8 cellular contexts compared by ENCODE assay signal in the genomic region with DNA sequence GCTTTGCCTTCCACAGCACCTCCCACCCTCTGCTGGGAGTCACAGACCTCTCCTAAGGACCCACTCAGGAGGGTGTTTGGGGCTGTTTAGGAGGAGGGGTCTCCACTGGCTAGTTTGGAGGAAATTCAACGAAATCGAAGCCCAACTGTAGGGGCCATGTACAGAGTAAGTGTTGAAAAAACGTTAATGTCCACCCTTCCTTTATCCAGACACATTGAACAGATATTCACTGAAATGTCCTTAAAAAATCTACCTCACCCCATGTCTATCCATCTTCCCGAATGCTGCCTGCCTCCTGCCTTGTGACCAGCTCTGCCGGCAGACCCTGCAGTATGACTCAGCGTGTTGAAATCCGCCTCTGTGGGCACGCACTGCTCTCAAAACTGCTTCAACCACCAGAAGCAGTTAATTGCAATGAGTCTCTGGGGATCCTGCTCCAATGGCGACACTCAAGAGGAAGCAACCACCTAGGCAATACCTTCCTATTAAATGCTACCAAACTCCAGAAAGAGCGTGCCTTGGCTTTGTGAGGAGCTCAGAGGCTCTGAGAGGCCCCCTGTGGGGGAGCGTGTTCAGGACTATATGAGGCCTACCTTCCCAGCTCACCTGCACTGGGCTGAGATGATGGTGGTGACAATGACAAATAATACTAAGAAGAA.
DNase-seq lines count a peak whose midpoint lies in the region; ATAC-seq, FAIRE-seq and TF ChIP-seq lines count a peak whose summit lies in the region.

No MANE protein-coding gene starts in this region.

- dilution Hi-C loops in endothelial cell of umbilical vein (cut with MboI; ENCODE audit: extremely low pct_ligation_motif_present, low sequenced_read_pairs), result no loop called here

- CTCF ChIA-PET in PC-3 (lab: Charles Lee) (no interaction called here), endothelial cell of umbilical vein (lab: Charles Lee) (interaction anchor here (1.0 to 3.7 kb wide), 10 partner anchors 8 to 63 kb away, joined by 3 to 23 read pairs (median 4); no protein-coding TSS in a partner anchor)

- H3K9me1 ChIP-seq in endothelial cell of umbilical vein (replicated peaks; ENCODE audit: control insufficient read depth, extremely low read depth, insufficient read depth, low read length), result no peaks in the 10 kb centered on the region

- peaks cover 10% of the 10 kb centered on the region for H3F3A ChIP-seq in PC-3 (ENCODE audit: low read length, unreplicated experiment)

- H3K9me2 ChIP-seq in PC-3 (replicated peaks; ENCODE audit: low read length), result no peaks in the 10 kb centered on the region

- no peak for TF ChIP-seq POLR2A in endothelial cell of umbilical vein (IDR thresholded peaks at IDR 0.05; ENCODE audit: low read depth, low read length)
- no peak for TF ChIP-seq POLR2A in uterus (IDR thresholded peaks at IDR 0.05)

- H3K27me3 ChIP-seq in ACC112 (ENCODE audit: insufficient read depth, low read length) (no peaks in the 10 kb centered on the region), PC-3 (ENCODE audit: low read length) (no peaks in the 10 kb centered on the region), endothelial cell of umbilical vein (ENCODE audit: control insufficient read depth in 2 of 2, insufficient read depth in 2 of 2, low read length in 2 of 2) (no peaks in the 10 kb centered on the region), uterus (no peaks in the 10 kb centered on the region)

- peak overlapping the region; percentile 15; the same call in 1 of the 2 replicates for H3K4me3 Mint-ChIP-seq in HFFc6

- peak overlapping the region; percentile 84 for H3K27ac Mint-ChIP-seq in HFFc6

- H4K20me1 ChIP-seq in PC-3 (ENCODE audit: low read length) (no peaks in the 10 kb centered on the region), endothelial cell of umbilical vein (replicated peaks; ENCODE audit: control insufficient read depth, extremely low read depth, insufficient read depth, low read length) (no peaks in the 10 kb centered on the region)

- no peaks in the 10 kb centered on the region for H3K9me3 Mint-ChIP-seq in HFFc6

- H3K9ac ChIP-seq in PC-3 (ENCODE audit: low read length), result peak overlapping the region; percentile 52
- H3K9ac ChIP-seq in endothelial cell of umbilical vein (replicated peaks; ENCODE audit: extremely low read depth, insufficient read depth, low read length), result no peak overlapping the region

- H3K79me2 ChIP-seq in ACC112 (ENCODE audit: control insufficient read depth, insufficient read depth, low read length, unreplicated experiment), result no peaks in the 10 kb centered on the region
- H3K79me2 ChIP-seq in PC-3 (ENCODE audit: low read length), result no peaks in the 10 kb centered on the region
- no peaks in the 10 kb centered on the region for H3K79me2 ChIP-seq in endothelial cell of umbilical vein (ENCODE audit: control insufficient read depth, insufficient read depth, low read length)

- peak overlapping the region; percentile 74 for H2AFZ ChIP-seq in ACC112 (ENCODE audit: low read length, unreplicated experiment)
- H2AFZ ChIP-seq in PC-3 (ENCODE audit: low read length), result peak overlapping the region; percentile 60
- H2AFZ ChIP-seq in endothelial cell of umbilical vein (ENCODE audit: low read depth, low read length), result peak overlapping the region; percentile 17

- no peaks in the 10 kb centered on the region for H3K9me3 ChIP-seq in PC-3 (ENCODE audit: low read length)
- H3K9me3 ChIP-seq in endothelial cell of umbilical vein (replicated peaks; ENCODE audit: control insufficient read depth, insufficient read depth, low read length), result no peaks in the 10 kb centered on the region
- no peaks in the 10 kb centered on the region for H3K9me3 ChIP-seq in uterus

- peaks cover 89% of the 10 kb centered on the region for H3K4me1 Mint-ChIP-seq in HFFc6 (ENCODE audit: low read depth)

- peak; percentile 85 for DNase-seq in HFFc6
- peak; percentile 89 for DNase-seq in PC-3
- peak; percentile 49 for DNase-seq in endothelial cell of umbilical vein (ENCODE audit: low read depth, low spot score)
- DNase-seq in midbrain (lab: John Stamatoyannopoulos, UW), result peak; percentile 61
- peak; percentile 73 to 84 for DNase-seq in uterus
- no peak for DNase-seq in activated T-cell treated with anti-CD3 and anti-CD28 coated beads, Interleukin-2, amount 50 U/mL, for 1 hour

- H3K36me3 ChIP-seq in ACC112 (ENCODE audit: insufficient read depth, low read length), result no peaks in the 10 kb centered on the region
- H3K36me3 ChIP-seq in PC-3 (ENCODE audit: low read depth, low read length), result no peaks in the 10 kb centered on the region
- H3K36me3 ChIP-seq in endothelial cell of umbilical vein (ENCODE audit: control insufficient read depth in 2 of 2, extremely low read depth in 1 of 2, insufficient read depth in 2 of 2, low read length in 2 of 2), result no peaks in the 10 kb centered on the region
- H3K36me3 ChIP-seq in uterus, result no peaks in the 10 kb centered on the region

- H3K4me2 ChIP-seq in PC-3 (ENCODE audit: low read length) (peak overlapping the region; percentile 32), endothelial cell of umbilical vein (ENCODE audit: insufficient read depth, low read length) (no peak overlapping the region)

- no peaks in the 10 kb centered on the region for H3K36me3 Mint-ChIP-seq in HFFc6 (ENCODE audit: low read depth)

- H3K4me1 ChIP-seq in ACC112 (ENCODE audit: control insufficient read depth, insufficient read depth, low read length, unreplicated experiment) (peaks cover 93% of the 10 kb centered on the region), PC-3 (ENCODE audit: insufficient read depth, low read length) (peaks cover 65% of the 10 kb centered on the region), endothelial cell of umbilical vein (ENCODE audit: control insufficient read depth, extremely low read depth, insufficient read depth, low read length) (peaks cover 48% of the 10 kb centered on the region), uterus (peaks cover 0 to 22% of the 10 kb centered on the region in 2 donors)

- peak; percentile 26 for FAIRE-seq in endothelial cell of umbilical vein (lab: Jason Lieb, UNC)

- BruUV-seq in PC-3 (replicated peaks; lab: Mats Ljungman, UMichigan) (TSS peak; percentile 93), endothelial cell of umbilical vein (replicated peaks; lab: Mats Ljungman, UMichigan) (no TSS peak)

- peak overlapping the region; percentile 26; the same call in 1 of the 2 replicates for H3K4me3 ChIP-seq in ACC112 (ENCODE audit: low read depth, low read length)
- no peak overlapping the region for H3K4me3 ChIP-seq in PC-3 (ENCODE audit: low read length)
- H3K4me3 ChIP-seq in endothelial cell of umbilical vein (replicated peaks in 1 of 3; ENCODE audit: insufficient read depth in 1 of 3, low read depth in 1 of 3, low read length in 3 of 3), result no peak overlapping the region
- no peak overlapping the region for H3K4me3 ChIP-seq in uterus

- peaks cover 2% of the 10 kb centered on the region; the same call in 1 of the 2 replicates for H3K27me3 Mint-ChIP-seq in HFFc6 (ENCODE audit: insufficient read depth)

- intact Hi-C loops in PC-3 (cut with micrococcal nuclease) (loop anchor here (2.0 to 5.0 kb wide), 2 partner anchors 46 to 61 kb away; partner anchors contain the start of gene RTN4), endothelial cell of umbilical vein (cut with micrococcal nuclease) (no loop called here), uterus (cut with DNase I; ENCODE audit: low total_unique reads) (no loop called here)

- H3K27ac ChIP-seq in ACC112 (ENCODE audit: low read depth, low read length) (peak overlapping the region; percentile 88), PC-3 (ENCODE audit: low read length) (peak overlapping the region; percentile 47), endothelial cell of umbilical vein (ENCODE audit: insufficient read depth, low read depth, low read length) (peak overlapping the region; percentile 44), uterus (peak overlapping the region; percentile 90)

- POLR2A ChIA-PET in PC-3 (lab: Charles Lee; ENCODE audit: unreplicated experiment) (interaction anchor here (0.6 to 1.0 kb wide), 3 partner anchors 61 to 474 kb away, joined by 4 to 6 read pairs (median 5); partner anchors contain the start of gene RTN4), endothelial cell of umbilical vein (lab: Charles Lee) (interaction anchor here (0.6 to 2.4 kb wide), 2 partner anchors 61 to 75 kb away, joined by 6 to 9 read pairs; partner anchors contain the start of gene RTN4)

- no peak for TF ChIP-seq CTCF in HFFc6 (IDR thresholded peaks at IDR 0.05)
- TF ChIP-seq CTCF in PC-3 (conservative IDR thresholded peaks at IDR 0.05; ENCODE audit: low read depth, low read length), result no peak
- TF ChIP-seq CTCF in endothelial cell of umbilical vein (IDR thresholded peaks at IDR 0.05; ENCODE audit: extremely low read depth in 1 of 2, insufficient read depth in 1 of 2, low read depth in 1 of 2, low read length in 2 of 2), result no peak
- TF ChIP-seq CTCF in uterus (IDR thresholded peaks at IDR 0.05), result peak in 1 of 4 experiments; percentile 8

- ATAC-seq in PC-3, result peak; percentile 73
- no peak for ATAC-seq in HG03159 (IDR thresholded peaks at IDR 0.05; ENCODE audit: unreplicated experiment)

TF ChIP-seq in endothelial cell of umbilical vein, 7 proteins besides CTCF, POLR2A, EP300 and RAD21:
- TF ChIP-seq MYC (IDR thresholded peaks at IDR 0.05; ENCODE audit: low read depth, low read length), result no peak
- TF ChIP-seq FOS (IDR thresholded peaks at IDR 0.05; ENCODE audit: borderline replicate concordance, insufficient read depth, low read length), result no peak
- no peak for TF ChIP-seq JUN (IDR thresholded peaks at IDR 0.05; ENCODE audit: borderline replicate concordance, insufficient read depth, insufficient read length, low read depth)
- no peak for TF ChIP-seq POLR2AphosphoS5 (IDR thresholded peaks at IDR 0.05; ENCODE audit: insufficient read depth, low read depth, low read length)
- TF ChIP-seq, protein P1, sequence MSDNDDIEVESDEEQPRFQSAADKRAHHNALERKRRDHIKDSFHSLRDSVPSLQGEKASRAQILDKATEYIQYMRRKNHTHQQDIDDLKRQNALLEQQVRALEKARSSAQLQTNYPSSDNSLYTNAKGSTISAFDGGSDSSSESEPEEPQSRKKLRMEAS (IDR thresholded peaks at IDR 0.05; ENCODE audit: insufficient read depth, insufficient read length), result no peak
- no peak for TF ChIP-seq GATA2 (IDR thresholded peaks at IDR 0.05; ENCODE audit: insufficient read depth, insufficient read length, low read depth, low read length)
- TF ChIP-seq EZH2 (IDR thresholded peaks at IDR 0.05; ENCODE audit: borderline replicate concordance, low read depth, low read length, severe bottlenecking), result no peak

Comparison
In these comparisons a context has a peak if more than half of its experiments do, and no peak if none do; other contexts are left out.
1. H2AFZ ChIP-seq: peak in every context shown above with its lines; median percentile 74 in ACC112; 60 in PC-3; 17 in endothelial cell of umbilical vein.